In the genomic region with DNA sequence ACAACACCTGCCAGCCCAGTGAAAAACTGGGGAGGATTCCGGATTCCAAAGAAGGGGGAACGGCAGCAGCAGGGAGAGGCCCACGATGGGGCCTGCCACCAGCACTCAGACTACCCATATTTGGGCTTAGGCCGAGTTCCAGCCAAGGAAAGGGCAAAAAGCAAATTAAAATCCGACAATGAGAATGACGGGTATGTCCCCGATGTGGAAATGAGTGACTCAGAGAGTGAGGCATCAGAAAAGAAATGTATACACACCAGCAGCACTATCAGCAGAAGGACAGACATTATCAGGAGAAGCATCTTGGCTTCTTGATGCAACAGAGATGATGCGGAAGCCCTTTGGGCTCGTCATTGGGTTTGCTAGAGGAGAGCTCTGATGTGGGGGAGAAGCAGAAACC, we compare ENCODE assay signal across 17 cellular contexts.
DNase-seq lines count a peak whose midpoint lies in the region; ATAC-seq, FAIRE-seq and TF ChIP-seq lines count a peak whose summit lies in the region.
"Had no signal": no experiment of that assay in that cellular context is flagged by ENCODE, and none has a peak within 500 bp of the region (broad histone marks: within the 10 kb centered on the region; RNA-seq: fewer than 3 reads in every experiment).

No MANE protein-coding gene starts in this region.

- H3K4me3 Mint-ChIP-seq in natural killer cell: no peak overlapping the region
- H3K4me3 Mint-ChIP-seq: CD4-positive, CD25-positive, alpha-beta regulatory T cell had no signal

- H3K36me3 Mint-ChIP-seq in natural killer cell: peaks cover 38% of the 10 kb centered on the region

- ATAC-seq in natural killer cell (peak in 1 of 3 donors; percentile 84), HG03457 (IDR thresholded peaks at IDR 0.05; ENCODE audit: unreplicated experiment) (no peak), HG03280 (IDR thresholded peaks at IDR 0.05; ENCODE audit: unreplicated experiment) (no peak)

- FAIRE-seq in HTR-8/SVneo (lab: Jason Lieb, UNC): peak; percentile 88
- FAIRE-seq in bronchial epithelial cell (lab: Jason Lieb, UNC): peak; percentile 52

- H3K4me3 ChIP-seq in AG10803 (ENCODE audit: low read length): no peak overlapping the region
- no peak overlapping the region for H3K4me3 ChIP-seq in bronchial epithelial cell (ENCODE audit: low read depth, low read length)
- H3K4me3 ChIP-seq: vagina had no signal

- no peaks in the 10 kb centered on the region for H3K27me3 ChIP-seq in bronchial epithelial cell (ENCODE audit: control insufficient read depth, insufficient read depth, low read length)
- H3K27me3 ChIP-seq: vagina had no signal

- DNase-seq in AG10803 (ENCODE audit: low read depth) (peak; percentile 69), HTR-8/SVneo (ENCODE audit: insufficient read length, low spot score) (peak; percentile 41), bronchial epithelial cell (ENCODE audit: low read depth) (peak; percentile 13), natural killer cell (no peak), SKM-1 (lab: John Stamatoyannopoulos, UW; ENCODE audit: unreplicated experiment) (no peak), amygdala (lab: John Stamatoyannopoulos, UW) (no peak)
- DNase-seq: activated T-cell treated with anti-CD3 and anti-CD28 coated beads, Interleukin-2, amount 50 U/mL, for 1 hour; CD4-positive, CD25-positive, alpha-beta regulatory T cell; effector CD4-positive, alpha-beta T cell; H7; islet precursor cell; MV-4-11; retina; stimulated activated CD4-positive, alpha-beta T cell treated with anti-CD3 and anti-CD28 coated beads, Interleukin-4, amount 100 ng/mL, for 1 hour had no signal

- H3K9me3 Mint-ChIP-seq in natural killer cell: no peaks in the 10 kb centered on the region
- H3K9me3 Mint-ChIP-seq: CD4-positive, CD25-positive, alpha-beta regulatory T cell had no signal

- intact Hi-C loops in natural killer cell (cut with micrococcal nuclease): no loop called here

- H3K4me1 Mint-ChIP-seq in natural killer cell: peaks cover 15% of the 10 kb centered on the region in 2 donors

- H3K36me3 ChIP-seq in bronchial epithelial cell (ENCODE audit: control insufficient read depth, insufficient read depth, low read length): peaks cover 3% of the 10 kb centered on the region

- peak overlapping the region; percentile 75 to 78 for H3K27ac Mint-ChIP-seq in natural killer cell

- no peaks in the 10 kb centered on the region for H3K27me3 Mint-ChIP-seq in natural killer cell (ENCODE audit: low read depth in 2 of 2)
- H3K27me3 Mint-ChIP-seq: CD4-positive, CD25-positive, alpha-beta regulatory T cell had no signal

- TF ChIP-seq CTCF in AG10803 (conservative IDR thresholded peaks at IDR 0.05; ENCODE audit: low read length): no peak
- no peak for TF ChIP-seq CTCF in bronchial epithelial cell (IDR thresholded peaks at IDR 0.05; ENCODE audit: insufficient read depth, low read length, severe bottlenecking)
- TF ChIP-seq CTCF in natural killer cell (IDR thresholded peaks at IDR 0.05): no peak

Comparison
In these comparisons a context has a peak if more than half of its experiments do, and no peak if none do; other contexts are left out.
1. DNase-seq: peak in AG10803 (single experiment), HTR-8/SVneo (single experiment) and bronchial epithelial cell (single experiment); none in natural killer cell (single experiment), SKM-1 (single experiment) and amygdala (0 of 56).